16 cellular contexts compared by ENCODE assay signal in the genomic region with DNA sequence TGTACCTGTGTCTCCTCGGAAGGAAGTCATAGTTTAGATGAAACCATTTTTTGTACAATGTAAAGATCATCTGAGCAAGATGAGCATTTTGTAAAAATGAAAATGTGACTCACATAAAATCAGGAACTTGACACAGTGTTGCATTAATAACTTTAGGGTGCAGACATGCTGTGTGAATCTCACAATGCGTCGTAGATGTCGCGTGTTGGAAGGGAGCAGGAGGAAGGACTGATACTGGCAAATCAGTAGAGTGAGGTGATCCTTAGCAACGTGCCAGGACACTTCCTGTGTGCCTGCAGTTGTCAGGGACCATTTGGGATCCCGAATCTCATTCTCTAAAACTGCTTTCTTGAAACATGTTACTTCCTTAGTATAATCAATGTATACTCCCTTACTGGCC.
"Had no signal": no experiment of that assay in that cellular context is flagged by ENCODE, and none has a peak within 500 bp of the region (broad histone marks: within the 10 kb centered on the region; RNA-seq: fewer than 3 reads in every experiment).

No MANE protein-coding gene starts in this region.

- ATAC-seq: activated T-cell treated with anti-CD3 and anti-CD28 coated beads, Interleukin-2, amount 50 U/mL, for 4 hours; right cardiac atrium had no signal

- H3K9me3 ChIP-seq: neutrophil, transverse colon had no signal

- H3K27ac Mint-ChIP-seq: mesothelial cell of epicardium had no signal

- H3K36me3 ChIP-seq: neutrophil, transverse colon had no signal

- H3K27me3 ChIP-seq: neutrophil, transverse colon had no signal

- H3K4me3 ChIP-seq: coronary artery, smooth muscle cell, transverse colon had no signal

- H3K4me3 Mint-ChIP-seq: activated T-cell treated with anti-CD3 and anti-CD28 coated beads, Interleukin-2, amount 50 U/mL, for 4 hours; mesothelial cell of epicardium had no signal

- H3K9me3 Mint-ChIP-seq: activated T-cell treated with anti-CD3 and anti-CD28 coated beads, Interleukin-2, amount 50 U/mL, for 4 hours had no signal

- DNase-seq: activated CD4-positive, alpha-beta T cell treated with anti-CD3 and anti-CD28 coated beads, Interleukin-2, amount 50 U/mL, for 4 hours; activated CD4-positive, CD25-positive, alpha-beta regulatory T cell treated with anti-CD3 and anti-CD28 coated beads, Interleukin-2, amount 50 U/mL, for 72 hours; activated T-cell treated with anti-CD3 and anti-CD28 coated beads, Interleukin-2, amount 50 U/mL, for 4 hours; aorta; central memory CD4-positive, alpha-beta T cell; effector memory CD4-positive, alpha-beta T cell; erythroblast; hippocampal formation; right cardiac atrium; stimulated activated naive CD4-positive, alpha-beta T cell; substantia nigra; transverse colon had no signal

- H3K27ac ChIP-seq: coronary artery, neutrophil, transverse colon had no signal
